ENCODE assay signal across 8 cellular contexts in genomic region chr12:12560587-12561304, GRCh38. TPM values are rescaled to one million over a fixed set of nuclear protein-coding genes. Genes with fewer than 3 reads are reported as not detected.
DNase-seq lines count a peak whose midpoint lies in the region; ATAC-seq, FAIRE-seq and TF ChIP-seq lines count a peak whose summit lies in the region.

No MANE protein-coding gene starts in this region.

- H3K4me3 ChIP-seq in mucosa of rectum (ENCODE audit: low read length in 2 of 2) (peak overlapping the region; percentile 70 to 92), stomach (peak overlapping the region; percentile 57 to 94 (median 76))

- TF ChIP-seq CTCF in stomach (IDR thresholded peaks at IDR 0.05), result no peak

- peak overlapping the region; percentile 98 to 99 for H3K9ac ChIP-seq in mucosa of rectum (ENCODE audit: low read depth in 1 of 2, low read length in 2 of 2)

- H3K36me3 ChIP-seq in mucosa of rectum (ENCODE audit: control insufficient read depth in 2 of 2, insufficient read depth in 2 of 2, low read length in 2 of 2) (no peaks in the 10 kb centered on the region), stomach (no peaks in the 10 kb centered on the region)

- H3K27ac ChIP-seq in mucosa of rectum (ENCODE audit: low read depth in 2 of 2, low read length in 2 of 2) (peak overlapping the region; percentile 97 to 98), stomach (peak overlapping the region; percentile 99 to 100 (median 100))

- no peak for TF ChIP-seq EP300 in stomach (IDR thresholded peaks at IDR 0.05)

- no peak for ATAC-seq in GM18870 (IDR thresholded peaks at IDR 0.05; ENCODE audit: unreplicated experiment)

- H3K4me1 ChIP-seq in mucosa of rectum (ENCODE audit: control insufficient read depth in 2 of 2, insufficient read depth in 2 of 2, low read length in 2 of 2), result peaks cover 15 to 26% of the 10 kb centered on the region in 2 donors
- H3K4me1 ChIP-seq in stomach, result peaks cover 15 to 51% (median 32%) of the 10 kb centered on the region in 4 donors

- peak; percentile 82 to 87 for DNase-seq in AML-193 (lab: John Stamatoyannopoulos, UW)
- peak; percentile 39 for DNase-seq in NCI-H748 (lab: John Stamatoyannopoulos, UW; ENCODE audit: unreplicated experiment)
- DNase-seq in activated CD8-positive, alpha-beta memory T cell treated with anti-CD3 and anti-CD28 coated beads for 4 hours (ENCODE audit: low read depth in 2 of 2), result peak; percentile 12 to 28
- peak; percentile 74 for DNase-seq in stomach

- H3K9me3 ChIP-seq in mucosa of rectum (ENCODE audit: control insufficient read depth in 2 of 2, low read length in 2 of 2) (no peaks in the 10 kb centered on the region), stomach (no peaks in the 10 kb centered on the region)

- TF ChIP-seq POLR2A in GM18951 (IDR thresholded peaks at IDR 0.05; ENCODE audit: extremely low read depth, insufficient read depth, insufficient read length) (peak; percentile 48), stomach (IDR thresholded peaks at IDR 0.05) (peak in 2 of 4 donors; percentile 67 to 89)

- 7 to 15% (median 11%) methylated on average over 9 of the region's 9 CpGs for WGBS in stomach, 5 donors

- intact Hi-C loops in stomach (cut with DNase I; ENCODE audit: low total_unique reads), result loop anchor here (10.0 kb wide), 1 partner anchor 166 kb away; no protein-coding TSS in a partner anchor

- H3K27me3 ChIP-seq in mucosa of rectum (ENCODE audit: control insufficient read depth in 2 of 2, insufficient read depth in 2 of 2, low read length in 2 of 2) (no peaks in the 10 kb centered on the region), stomach (no peaks in the 10 kb centered on the region)

- in situ Hi-C loops in GM18951 (cut with MboI; ENCODE audit: low sequenced_read_pairs, unreplicated experiment), result no loop called here

- FAIRE-seq in endometrium (lab: Jason Lieb, UNC), result peak; percentile 60

RNA-seq across cellular contexts. Expression of gene DUSP16, which starts 1.9 kb away (rescaled TPM):
- total RNA-seq in stomach, result 10 to 100 TPM; 11.3 to 34.8 (median 32.0) TPM
- 10 to 100 TPM in 2 of 3 donors, 1 to 10 TPM in 1; 4.9 to 16.0 (median 13.4) TPM for polyA plus RNA-seq in stomach

RNA-seq across cellular contexts. Expression of gene CREBL2, which starts 50.9 kb away (rescaled TPM):
- total RNA-seq in stomach, result 10 to 100 TPM in 4 of 5 donors, 1 to 10 TPM in 1; 8.2 to 42.0 (median 34.1) TPM
- 10 to 100 TPM; 12.1 to 33.8 (median 29.8) TPM for polyA plus RNA-seq in stomach

Comparison
In these comparisons a context has a peak if more than half of its experiments do, and no peak if none do; other contexts are left out.
1. DNase-seq: peak in every context shown above with its lines; median percentile 84 in AML-193; 74 in stomach; 39 in NCI-H748; 20 in activated CD8-positive, alpha-beta memory T cell treated with anti-CD3 and anti-CD28 coated beads for 4 hours.